In the genomic region with DNA sequence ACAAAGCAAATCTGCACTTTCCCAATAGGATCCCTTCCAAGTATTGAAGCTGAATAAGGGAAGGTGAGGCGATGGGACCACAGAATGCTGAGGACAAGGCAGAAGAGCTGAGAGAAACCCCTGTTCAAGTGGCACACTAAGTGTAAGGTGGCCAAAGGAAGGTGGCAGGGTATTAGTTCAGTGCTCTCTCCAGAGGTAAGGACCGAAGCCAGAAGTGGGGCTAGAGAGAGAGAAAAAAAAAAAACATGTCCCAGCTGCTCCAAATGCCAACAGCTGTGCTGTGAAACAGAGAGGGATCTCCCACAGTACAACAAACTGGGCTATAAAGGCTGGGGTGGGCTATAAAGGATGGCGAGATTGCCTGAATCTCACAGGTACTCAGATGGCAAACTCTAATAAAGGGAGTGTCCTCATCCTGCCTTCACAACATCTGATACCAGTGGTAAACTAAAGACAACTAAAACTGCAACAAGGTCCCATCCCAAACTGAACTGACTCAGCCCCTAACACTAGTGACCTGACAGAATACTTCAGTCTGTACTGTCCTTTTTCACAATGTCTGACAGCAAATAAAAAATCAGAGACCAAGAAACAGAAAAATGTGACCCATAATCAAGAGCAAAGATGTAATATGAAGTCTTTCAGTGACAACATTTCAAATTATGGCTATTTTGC, we compare ENCODE assay signal across 1 cellular context.
TF ChIP-seq lines count a peak whose summit lies in the region.

No MANE protein-coding gene starts in this region.

TF ChIP-seq in HepG2, 621 proteins besides CTCF, POLR2A, EP300 and RAD21 (continued from another document):
- TF ChIP-seq, protein P1, sequence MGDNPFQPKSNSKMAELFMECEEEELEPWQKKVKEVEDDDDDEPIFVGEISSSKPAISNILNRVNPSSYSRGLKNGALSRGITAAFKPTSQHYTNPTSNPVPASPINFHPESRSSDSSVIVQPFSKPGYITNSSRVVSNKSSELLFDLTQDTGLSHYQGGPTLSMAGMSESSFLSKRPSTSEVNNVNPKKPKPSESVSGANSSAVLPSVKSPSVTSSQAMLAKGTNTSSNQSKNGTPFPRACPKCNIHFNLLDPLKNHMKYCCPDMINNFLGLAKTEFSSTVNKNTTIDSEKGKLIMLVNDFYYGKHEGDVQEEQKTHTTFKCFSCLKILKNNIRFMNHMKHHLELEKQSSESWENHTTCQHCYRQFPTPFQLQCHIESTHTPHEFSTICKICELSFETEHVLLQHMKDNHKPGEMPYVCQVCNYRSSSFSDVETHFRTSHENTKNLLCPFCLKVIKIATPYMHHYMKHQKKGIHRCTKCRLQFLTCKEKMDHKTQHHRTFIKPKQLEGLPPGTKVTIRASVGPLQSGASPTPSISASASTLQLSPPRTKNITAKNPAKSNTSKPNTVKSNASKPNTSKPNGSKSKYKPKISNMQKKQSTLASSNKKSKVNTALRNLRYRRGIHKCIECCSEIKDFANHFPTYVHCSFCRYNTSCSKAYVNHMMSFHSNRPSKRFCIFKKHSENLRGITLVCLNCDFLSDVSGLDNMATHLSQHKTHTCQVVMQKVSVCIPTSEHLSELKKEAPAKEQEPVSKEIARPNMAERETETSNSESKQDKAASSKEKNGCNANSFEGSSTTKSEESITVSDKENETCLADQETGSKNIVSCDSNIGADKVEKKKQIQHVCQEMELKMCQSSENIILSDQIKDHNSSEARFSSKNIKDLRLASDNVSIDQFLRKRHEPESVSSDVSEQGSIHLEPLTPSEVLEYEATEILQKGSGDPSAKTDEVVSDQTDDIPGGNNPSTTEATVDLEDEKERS (CRISPR knock-in tag; IDR thresholded peaks at IDR 0.05): no peak
- TF ChIP-seq NFIB (CRISPR knock-in tag; IDR thresholded peaks at IDR 0.05; ENCODE audit: borderline replicate concordance): no peak
- no peak for TF ChIP-seq AGO1 (IDR thresholded peaks at IDR 0.05; ENCODE audit: low read depth, low read length, poor library complexity, severe bottlenecking)
